Comparison of ENCODE assay signal across 21 cellular contexts in the genomic region with DNA sequence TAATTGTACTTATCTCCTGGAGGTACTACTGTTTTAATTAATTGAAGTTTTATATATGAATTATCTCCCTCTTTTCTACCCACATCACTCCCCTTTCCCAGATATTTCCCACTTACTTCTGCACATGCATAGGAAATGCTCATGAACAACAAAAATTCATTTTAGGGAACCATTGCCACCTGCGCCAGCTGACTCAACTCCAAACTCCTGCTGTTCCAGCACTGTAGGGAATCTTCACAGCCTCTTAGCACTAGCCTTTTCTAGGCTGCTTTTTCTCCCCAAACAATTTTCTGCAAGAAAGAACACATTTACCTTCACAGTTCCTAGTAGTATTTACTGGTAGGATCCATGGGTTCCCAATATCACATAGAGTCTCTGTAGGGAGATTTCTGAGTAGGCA.
A peak's percentile ranks its signal among the peaks of the same experiment; 100 is the strongest.
DNase-seq lines count a peak whose midpoint lies in the region; ATAC-seq, FAIRE-seq and TF ChIP-seq lines count a peak whose summit lies in the region.
"Had no signal": no experiment of that assay in that cellular context is flagged by ENCODE, and none has a peak within 500 bp of the region (broad histone marks: within the 10 kb centered on the region; RNA-seq: fewer than 3 reads in every experiment).

No MANE protein-coding gene starts in this region.

- H3K27ac ChIP-seq in GM23248 (no peak overlapping the region), astrocyte (ENCODE audit: low read depth, low read length) (no peak overlapping the region), mesendoderm (ENCODE audit: low read depth, low read length) (no peak overlapping the region)
- H3K27ac ChIP-seq: C4-2B had no signal

- ATAC-seq in GM18870 (IDR thresholded peaks at IDR 0.05; ENCODE audit: unreplicated experiment) = no peak
- ATAC-seq: HepG2 had no signal

- H2AFZ ChIP-seq in GM23248 = 0 out of 2 replicates have a peak overlapping the region, but pooled peaks have one; percentile 2
- H2AFZ ChIP-seq in astrocyte (ENCODE audit: low read depth, low read length) = no peak overlapping the region

- in situ Hi-C loops in GM23248 (cut with MboI) = no loop called here

- H3K79me2 ChIP-seq in GM23248 (ENCODE audit: insufficient read depth) (no peaks in the 10 kb centered on the region), astrocyte (ENCODE audit: insufficient read depth, low read length) (no peaks in the 10 kb centered on the region), mesendoderm (ENCODE audit: control insufficient read depth, insufficient read depth, low read length) (no peaks in the 10 kb centered on the region)

- H4K20me1 ChIP-seq in GM23248 (ENCODE audit: insufficient read depth) (no peaks in the 10 kb centered on the region), astrocyte (ENCODE audit: insufficient read depth, low read length) (no peaks in the 10 kb centered on the region)

- no peaks in the 10 kb centered on the region for H3K36me3 Mint-ChIP-seq in astrocyte (ENCODE audit: low read depth, unreplicated experiment)
- H3K36me3 Mint-ChIP-seq in glutamatergic neuron (ENCODE audit: unreplicated experiment) = no peaks in the 10 kb centered on the region
- H3K36me3 Mint-ChIP-seq: IgD-negative memory B cell had no signal

- DNase-seq in GM23248 (peak; percentile 5), astrocyte (ENCODE audit: low read depth) (no peak), mesendoderm (peak; percentile 10), posterior cingulate gyrus (peak in 6 of 10 donors; percentile 10 to 71 (median 47)), NCI-H526 (lab: John Stamatoyannopoulos, UW) (no peak), RCC 7860 (ENCODE audit: low spot score) (no peak), glutamatergic neuron (no peak)
- DNase-seq: ACHN; AML-193; Caco-2; CD4-positive, alpha-beta T cell; DMS79; GF-D8; HCEC 1CT; KG1 had no signal

- no peak overlapping the region for H2AK5ac ChIP-seq in mesendoderm (ENCODE audit: low read length)

- no peak overlapping the region for H2BK5ac ChIP-seq in mesendoderm (ENCODE audit: low read length)

- no peaks in the 10 kb centered on the region for H3K27me3 ChIP-seq in GM23248 (replicated peaks; ENCODE audit: insufficient read depth)
- H3K27me3 ChIP-seq in astrocyte (ENCODE audit: insufficient read depth, low read length) = no peaks in the 10 kb centered on the region
- H3K27me3 ChIP-seq in mesendoderm (ENCODE audit: insufficient read depth, low read length, poor library complexity) = no peaks in the 10 kb centered on the region

- no peak overlapping the region for H4K5ac ChIP-seq in mesendoderm (ENCODE audit: low read length)

- no peak overlapping the region for H4K8ac ChIP-seq in mesendoderm (ENCODE audit: low read depth, low read length)

- no peaks in the 10 kb centered on the region for H3K79me1 ChIP-seq in mesendoderm (ENCODE audit: low read length)

- no peak overlapping the region for H3K18ac ChIP-seq in mesendoderm (ENCODE audit: low read length)

- H3K9me3 Mint-ChIP-seq in astrocyte (ENCODE audit: unreplicated experiment) = no peaks in the 10 kb centered on the region
- H3K9me3 Mint-ChIP-seq in glutamatergic neuron (ENCODE audit: unreplicated experiment) = peaks cover 2% of the 10 kb centered on the region
- H3K9me3 Mint-ChIP-seq: IgD-negative memory B cell had no signal

- peak overlapping the region; percentile 58 for H3K27ac Mint-ChIP-seq in astrocyte (ENCODE audit: unreplicated experiment)
- H3K27ac Mint-ChIP-seq in glutamatergic neuron (ENCODE audit: unreplicated experiment) = no peak overlapping the region
- H3K27ac Mint-ChIP-seq: CD4-positive, alpha-beta T cell; IgD-negative memory B cell had no signal

- H3F3A ChIP-seq in GM23248 (ENCODE audit: insufficient read depth) = peaks cover 25% of the 10 kb centered on the region

- intact Hi-C loops in posterior cingulate gyrus (cut with DNase I) = no loop called here

- peaks cover 37% of the 10 kb centered on the region for H3K4me1 ChIP-seq in GM23248 (ENCODE audit: insufficient read depth)
- peaks cover 5% of the 10 kb centered on the region for H3K4me1 ChIP-seq in astrocyte (ENCODE audit: insufficient read depth, low read length)
- no peaks in the 10 kb centered on the region for H3K4me1 ChIP-seq in mesendoderm (ENCODE audit: control insufficient read depth, low read depth, low read length)
- H3K4me1 ChIP-seq: Caco-2 had no signal

- H3K4me3 ChIP-seq in GM23248 (no peak overlapping the region), astrocyte (ENCODE audit: insufficient read depth, low read depth, low read length) (no peak overlapping the region), mesendoderm (ENCODE audit: low read length) (no peak overlapping the region)

- H3K9ac ChIP-seq in GM23248 = no peak overlapping the region
- no peak overlapping the region for H3K9ac ChIP-seq in astrocyte (ENCODE audit: low read length)
- no peak overlapping the region for H3K9ac ChIP-seq in mesendoderm (ENCODE audit: low read length)

- H3K9me3 ChIP-seq in GM23248 (ENCODE audit: low read depth) = no peaks in the 10 kb centered on the region
- H3K9me3 ChIP-seq in astrocyte (ENCODE audit: insufficient read depth, low read depth, low read length) = no peaks in the 10 kb centered on the region
- H3K9me3 ChIP-seq: Caco-2 had no signal

- WGBS in GM23248 (ENCODE audit: low coverage in 1 of 2, low lambda C conversion rate in 2 of 2, missing lambda C conversion rate in 2 of 2), 2 experiments = 96 to 100% methylated on average over 1 of the region's 1 CpG
- no CpG with 5 or more reads among the region's 1 CpG for WGBS in mesendoderm (ENCODE audit: extremely low coverage, insufficient coverage, low lambda C conversion rate)

- H3K4me3 Mint-ChIP-seq in astrocyte (ENCODE audit: unreplicated experiment) = no peak overlapping the region
- no peak overlapping the region for H3K4me3 Mint-ChIP-seq in glutamatergic neuron (ENCODE audit: unreplicated experiment)
- H3K4me3 Mint-ChIP-seq: CD4-positive, alpha-beta T cell; IgD-negative memory B cell had no signal

- no peaks in the 10 kb centered on the region for H3K36me3 ChIP-seq in GM23248 (ENCODE audit: low read depth)
- H3K36me3 ChIP-seq in astrocyte (ENCODE audit: insufficient read depth, low read length) = no peaks in the 10 kb centered on the region
- H3K36me3 ChIP-seq in mesendoderm (ENCODE audit: control insufficient read depth, insufficient read depth, low read length) = no peaks in the 10 kb centered on the region

- H3K9me2 ChIP-seq in GM23248 (ENCODE audit: insufficient read depth) = no peaks in the 10 kb centered on the region

- H2BK15ac ChIP-seq in mesendoderm (replicated peaks; ENCODE audit: low read depth) = no peak overlapping the region

- FAIRE-seq in astrocyte (lab: Jason Lieb, UNC) (no peak), RCC 7860 (lab: Jason Lieb, UNC) (no peak)
- FAIRE-seq: D721Med, H54, HepG2 had no signal

- H3K27me3 Mint-ChIP-seq in astrocyte (ENCODE audit: low read depth, unreplicated experiment) (no peaks in the 10 kb centered on the region), glutamatergic neuron (ENCODE audit: unreplicated experiment) (no peaks in the 10 kb centered on the region)
- H3K27me3 Mint-ChIP-seq: CD4-positive, alpha-beta T cell; IgD-negative memory B cell had no signal

- TF ChIP-seq CTCF in astrocyte (IDR thresholded peaks at IDR 0.05; ENCODE audit: insufficient read depth, low read depth, low read length) (no peak), glutamatergic neuron (IDR thresholded peaks at IDR 0.05; ENCODE audit: partially characterized antibody, unreplicated experiment) (no peak)

- peaks cover 15% of the 10 kb centered on the region for H3K4me1 Mint-ChIP-seq in astrocyte (ENCODE audit: low read depth, unreplicated experiment)
- peaks cover 6% of the 10 kb centered on the region for H3K4me1 Mint-ChIP-seq in glutamatergic neuron (ENCODE audit: low read depth, unreplicated experiment)

- H3K23ac ChIP-seq in mesendoderm (ENCODE audit: low read length) = no peak overlapping the region

- no peak overlapping the region for H3K56ac ChIP-seq in mesendoderm (ENCODE audit: low read length)

- H2BK120ac ChIP-seq in mesendoderm (ENCODE audit: low read depth, low read length) = no peak overlapping the region

- no peak overlapping the region for H3K4me2 ChIP-seq in GM23248 (ENCODE audit: unreplicated experiment)
- H3K4me2 ChIP-seq in astrocyte (ENCODE audit: low read length) = no peak overlapping the region
- no peak overlapping the region for H3K4me2 ChIP-seq in mesendoderm (ENCODE audit: low read length)

- no peak overlapping the region for H3K4ac ChIP-seq in mesendoderm (ENCODE audit: low read depth, low read length)

Comparison
In these comparisons a context has a peak if more than half of its experiments do, and no peak if none do; other contexts are left out.
1. DNase-seq: peak in GM23248 (single experiment), mesendoderm (single experiment) and posterior cingulate gyrus (6 of 10); none in astrocyte (single experiment), NCI-H526 (0 of 2), RCC 7860 (single experiment) and glutamatergic neuron (single experiment).